In genomic region chr17:45394913-45395568, GRCh38 we compare ENCODE assay signal across 1 cellular context.
TF ChIP-seq lines count a peak whose summit lies in the region.

No MANE protein-coding gene starts in this region.

TF ChIP-seq in HepG2, 621 proteins besides CTCF, POLR2A, EP300 and RAD21 (continued from another document):
- TF ChIP-seq PRDM10 (CRISPR knock-in tag; IDR thresholded peaks at IDR 0.05; ENCODE audit: low read depth) (no peak), BRF2 (CRISPR knock-in tag; IDR thresholded peaks at IDR 0.05) (no peak), ZNF3 (CRISPR knock-in tag; IDR thresholded peaks at IDR 0.05) (no peak), MXD4 (CRISPR knock-in tag; IDR thresholded peaks at IDR 0.05) (peak; percentile 66; the same call in 1 of the 2 replicates), RXRA (CRISPR knock-in tag; IDR thresholded peaks at IDR 0.05) (peak; percentile 52), TEAD2 (CRISPR knock-in tag; IDR thresholded peaks at IDR 0.05) (no peak), CHCHD3 (CRISPR knock-in tag; IDR thresholded peaks at IDR 0.05) (peak; percentile 54; the same call in 1 of the 2 replicates), ZNF781 (CRISPR knock-in tag; IDR thresholded peaks at IDR 0.05; ENCODE audit: borderline replicate concordance, not compliant biosample characterization) (peak; percentile 48), HNRNPH1 (optimal IDR thresholded peaks at IDR 0.05; ENCODE audit: low read depth, low read length) (no peak), FOXK2 (IDR thresholded peaks at IDR 0.05) (no peak), THAP7 (CRISPR knock-in tag; IDR thresholded peaks at IDR 0.05) (no peak), ETV6 (CRISPR knock-in tag; conservative IDR thresholded peaks at IDR 0.05) (no peak), ZNF281 (CRISPR knock-in tag; IDR thresholded peaks at IDR 0.05; ENCODE audit: borderline replicate concordance) (peak; percentile 96), AGO2 (optimal IDR thresholded peaks at IDR 0.05; ENCODE audit: low read depth, low read length) (peak; percentile 17), ZNF687 (CRISPR knock-in tag; IDR thresholded peaks at IDR 0.05) (peak; percentile 63), ZNF318 (CRISPR knock-in tag; IDR thresholded peaks at IDR 0.05) (0 out of 2 replicates have a peak, but pooled peaks have one; percentile 13), ETV5 (CRISPR knock-in tag; IDR thresholded peaks at IDR 0.05; ENCODE audit: borderline replicate concordance) (no peak; the same call in 1 of the 2 replicates), PLRG1 (conservative IDR thresholded peaks at IDR 0.05) (no peak), ZNF556 (CRISPR knock-in tag; IDR thresholded peaks at IDR 0.05; ENCODE audit: borderline replicate concordance) (no peak), RXRB (CRISPR knock-in tag; IDR thresholded peaks at IDR 0.05; ENCODE audit: borderline replicate concordance) (0 out of 2 replicates have a peak, but pooled peaks have one; percentile 34), IRF2 (CRISPR knock-in tag; IDR thresholded peaks at IDR 0.05) (0 out of 2 replicates have a peak, but pooled peaks have one; percentile 62), ZNF205 (CRISPR knock-in tag; IDR thresholded peaks at IDR 0.05) (no peak), KLF16 (CRISPR knock-in tag; IDR thresholded peaks at IDR 0.05) (0 out of 4 replicates have a peak, but pooled peaks of 1 of the 2 experiments have one; percentile 36), PITX1 (CRISPR knock-in tag; IDR thresholded peaks at IDR 0.05) (peak; percentile 21; the same call in 1 of the 2 replicates), HCFC1 (IDR thresholded peaks at IDR 0.05; ENCODE audit: low read depth, low read length) (no peak), TBP (CRISPR knock-in tag; IDR thresholded peaks at IDR 0.05) (no peak), POGZ (CRISPR knock-in tag; IDR thresholded peaks at IDR 0.05) (0 out of 2 replicates have a peak, but pooled peaks have one; percentile 34), ZSCAN20 (CRISPR knock-in tag; IDR thresholded peaks at IDR 0.05; ENCODE audit: borderline replicate concordance) (no peak), ZNF441 (CRISPR knock-in tag; IDR thresholded peaks at IDR 0.05; ENCODE audit: borderline replicate concordance) (no peak), ZNF460 (CRISPR knock-in tag; IDR thresholded peaks at IDR 0.05; ENCODE audit: borderline replicate concordance) (no peak), ZNF350 (CRISPR knock-in tag; IDR thresholded peaks at IDR 0.05; ENCODE audit: borderline replicate concordance, low read depth) (peak; percentile 82), KDM5B (CRISPR knock-in tag; IDR thresholded peaks at IDR 0.05; ENCODE audit: borderline replicate concordance) (peak; percentile 50; the same call in 1 of the 2 replicates), TEAD3 (CRISPR knock-in tag; optimal IDR thresholded peaks at IDR 0.05; ENCODE audit: borderline replicate concordance) (peak; percentile 68), EHMT2 (IDR thresholded peaks at IDR 0.05; ENCODE audit: borderline replicate concordance, low read depth, low read length) (no peak), MBNL3 (CRISPR knock-in tag; conservative IDR thresholded peaks at IDR 0.05) (no peak), FOSL1 (CRISPR knock-in tag; IDR thresholded peaks at IDR 0.05; ENCODE audit: borderline replicate concordance) (no peak), HIVEP1 (CRISPR knock-in tag; IDR thresholded peaks at IDR 0.05) (0 out of 2 replicates have a peak, but pooled peaks have one; percentile 44), E2F1 (CRISPR knock-in tag; IDR thresholded peaks at IDR 0.05) (no peak)
TF ChIP-seq in HepG2: peak in this region for 96.
